21 cellular contexts compared by ENCODE assay signal in the genomic region with DNA sequence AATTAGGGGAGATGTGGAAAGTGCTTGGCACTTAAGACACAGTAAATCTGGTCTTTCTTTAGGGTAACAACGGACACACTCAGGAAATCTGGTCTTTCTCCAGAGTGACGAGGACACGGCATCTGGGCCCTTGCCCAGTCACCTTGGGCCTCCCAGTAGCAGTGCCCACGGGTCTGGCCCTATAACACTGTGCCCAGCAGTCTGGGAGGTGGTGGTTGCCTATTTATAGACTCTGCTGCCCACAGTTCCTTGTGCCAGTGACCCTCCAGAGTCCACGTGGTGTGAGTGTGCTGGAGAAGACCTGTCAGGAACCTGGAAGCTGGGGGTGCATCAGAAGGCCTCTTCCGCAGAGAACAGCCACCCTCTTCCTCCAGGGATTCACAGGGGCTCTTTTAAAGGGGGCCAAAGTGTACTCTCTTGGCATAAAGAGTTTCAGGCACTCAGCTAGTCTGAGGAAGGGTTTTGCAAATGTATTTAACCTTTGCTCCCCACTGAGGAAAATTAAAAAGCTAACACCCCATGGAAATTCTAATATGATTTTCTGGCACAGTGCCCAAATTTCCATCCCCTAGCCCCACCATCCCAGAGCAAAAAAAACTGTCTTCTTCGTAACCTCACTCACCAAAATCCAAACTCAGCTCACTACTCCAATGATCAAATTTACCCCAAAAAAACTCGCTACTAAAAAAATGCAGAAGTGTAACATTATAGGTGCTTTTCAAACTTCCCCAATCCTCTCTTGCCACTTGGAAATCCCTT. TPM values are rescaled to one million over a fixed set of nuclear protein-coding genes. Genes with fewer than 3 reads are reported as not detected.
DNase-seq lines count a peak whose midpoint lies in the region; ATAC-seq, FAIRE-seq and TF ChIP-seq lines count a peak whose summit lies in the region.
"Had no signal": no experiment of that assay in that cellular context is flagged by ENCODE, and none has a peak within 500 bp of the region (broad histone marks: within the 10 kb centered on the region; RNA-seq: fewer than 3 reads in every experiment).

No MANE protein-coding gene starts in this region.

- H4K8ac ChIP-seq in IMR-90 (ENCODE audit: low read depth in 2 of 2, low read length in 2 of 2), result peak overlapping the region in 1 of 2 experiments; percentile 9; a peak in 1 of 4 replicates

- in situ Hi-C loops in IMR-90 (cut with MboI; ENCODE audit: low sequenced_read_pairs) (no loop called here), GM12878 (cut with MboI) (no loop called here)

- SMC1A ChIA-PET in GM12878 (lab: Charles Lee; ENCODE audit: uncharacterized antibody, unreplicated experiment), result no interaction called here

- H2BK15ac ChIP-seq in IMR-90 (ENCODE audit: low read depth, low read length), result no peak overlapping the region

- H3K27ac ChIP-seq in IMR-90 (ENCODE audit: insufficient read depth, low read length), result peak overlapping the region; percentile 32; the same call in 1 of the 2 replicates
- H3K27ac ChIP-seq in GM12878 (ENCODE audit: control insufficient read depth, insufficient read depth), result no peak overlapping the region
- peak overlapping the region; percentile 71 for H3K27ac ChIP-seq in left ventricle myocardium inferior (replicated peaks)
- H3K27ac ChIP-seq in aorta (ENCODE audit: low read depth in 1 of 2, low read length in 2 of 2), result no peak overlapping the region
- H3K27ac ChIP-seq: KMS-11 had no signal

- peak overlapping the region; percentile 49; the same call in 1 of the 2 replicates for H3K23ac ChIP-seq in IMR-90 (ENCODE audit: low read depth, low read length)

- TF ChIP-seq CTCF in IMR-90 (conservative IDR thresholded peaks at IDR 0.05; ENCODE audit: low read depth, low read length) (no peak), GM12878 (IDR thresholded peaks at IDR 0.05 in 2 of 3, conservative IDR thresholded peaks at IDR 0.05 in 1 of 3; ENCODE audit: control insufficient read depth in 2 of 3, extremely low read depth in 1 of 3, insufficient read depth in 1 of 3, low read depth in 3 of 3, low read length in 3 of 3) (no peak), left ventricle myocardium inferior (IDR thresholded peaks at IDR 0.05; ENCODE audit: borderline replicate concordance) (no peak), osteocyte (IDR thresholded peaks at IDR 0.05) (no peak)

- H2AK9ac ChIP-seq in IMR-90 (replicated peaks; ENCODE audit: low read depth, low read length, poor library complexity), result peak overlapping the region; percentile 71

- no peaks in the 10 kb centered on the region for H3K9me3 Mint-ChIP-seq in osteocyte (ENCODE audit: unreplicated experiment)
- H3K9me3 Mint-ChIP-seq in stimulated activated naive CD8-positive, alpha-beta T cell treated with anti-CD3 and anti-CD28 coated beads, Interleukin-15, amount 100 ng/mL, for 72 hours, result peaks cover 0 to 5% of the 10 kb centered on the region in 2 donors

- CTCF ChIA-PET in IMR-90 (lab: Yijun Ruan, JAX), result no interaction called here
- CTCF ChIA-PET in GM12878 (lab: Yijun Ruan, JAX), result no interaction called here

- H3K4me3 Mint-ChIP-seq in osteocyte (ENCODE audit: unreplicated experiment), result no peak overlapping the region
- no peak overlapping the region for H3K4me3 Mint-ChIP-seq in stimulated activated naive CD8-positive, alpha-beta T cell treated with anti-CD3 and anti-CD28 coated beads, Interleukin-15, amount 100 ng/mL, for 72 hours
- H3K4me3 Mint-ChIP-seq: CD8-positive, alpha-beta memory T cell had no signal

- H2BK20ac ChIP-seq in IMR-90 (ENCODE audit: low read depth, low read length), result no peak overlapping the region

- H3K56ac ChIP-seq in IMR-90 (ENCODE audit: extremely low read depth, insufficient read depth, low read length), result no peak overlapping the region

- H3K4me1 Mint-ChIP-seq in osteocyte (ENCODE audit: unreplicated experiment), result peaks cover 27% of the 10 kb centered on the region
- no peaks in the 10 kb centered on the region for H3K4me1 Mint-ChIP-seq in stimulated activated naive CD8-positive, alpha-beta T cell treated with anti-CD3 and anti-CD28 coated beads, Interleukin-15, amount 100 ng/mL, for 72 hours
- H3K4me1 Mint-ChIP-seq: CD8-positive, alpha-beta memory T cell had no signal

- H3K27me3 ChIP-seq in IMR-90 (ENCODE audit: control insufficient read depth, insufficient read depth, low read length), result no peaks in the 10 kb centered on the region
- no peaks in the 10 kb centered on the region for H3K27me3 ChIP-seq in GM12878 (replicated peaks in 1 of 2; ENCODE audit: control insufficient read depth in 2 of 2, insufficient read depth in 2 of 2, low read length in 1 of 2)
- H3K27me3 ChIP-seq in left ventricle myocardium inferior (ENCODE audit: low read depth), result no peaks in the 10 kb centered on the region
- no peaks in the 10 kb centered on the region for H3K27me3 ChIP-seq in aorta (ENCODE audit: control insufficient read depth in 1 of 2, insufficient read depth in 2 of 2, low read length in 1 of 2)

- H3K27ac Mint-ChIP-seq in osteocyte (ENCODE audit: unreplicated experiment), result no peak overlapping the region
- H3K27ac Mint-ChIP-seq in stimulated activated naive CD8-positive, alpha-beta T cell treated with anti-CD3 and anti-CD28 coated beads, Interleukin-15, amount 100 ng/mL, for 72 hours, result no peak overlapping the region
- H3K27ac Mint-ChIP-seq: CD8-positive, alpha-beta memory T cell had no signal

- RAD21 ChIA-PET in GM12878 (lab: Charles Lee; ENCODE audit: unreplicated experiment), result no interaction called here

- DNase-seq in IMR-90, result no peak
- no peak for DNase-seq in GM12878 (ENCODE audit: low read depth, low spot score)
- DNase-seq in left ventricle myocardium inferior, result peak; percentile 66
- peak; percentile 53 for DNase-seq in osteocyte (ENCODE audit: extremely low spot score, unreplicated experiment)
- no peak for DNase-seq in aorta
- no peak for DNase-seq in SKM-1 (lab: John Stamatoyannopoulos, UW; ENCODE audit: unreplicated experiment)
- DNase-seq in stimulated activated naive CD8-positive, alpha-beta T cell treated with anti-CD3 and anti-CD28 coated beads, Interleukin-15, amount 100 ng/mL, for 72 hours, result no peak
- DNase-seq: ACHN; CD8-positive, alpha-beta memory T cell; DMS53; EL; NCI-H1417 treated with DMSO at 0.1 percent for 48 hours; NCI-H187 treated with DMSO at 0.1 percent for 48 hours; NCI-H2227 treated with DMSO at 0.1 percent for 48 hours; NCI-H510A treated with DMSO at 0.1 percent for 48 hours; NCI-H774; OCI-M1; RPMI8226 had no signal

- no peak overlapping the region for H2BK120ac ChIP-seq in IMR-90 (ENCODE audit: low read depth, low read length)

- no peak overlapping the region; the same call in 1 of the 2 replicates for H4K91ac ChIP-seq in IMR-90 (ENCODE audit: insufficient read depth, low read depth, low read length)

- H4K20me1 ChIP-seq in IMR-90 (ENCODE audit: insufficient read depth, low read length) (peaks cover 52% of the 10 kb centered on the region), GM12878 (ENCODE audit: control insufficient read depth, insufficient read depth) (no peaks in the 10 kb centered on the region)

- 100% methylated on average over 1 to 3 of the region's 8 CpGs for WGBS in IMR-90 (ENCODE audit: extremely low coverage in 2 of 2, insufficient read length in 1 of 2), 2 experiments
- 25% methylated on average over 8 of the region's 8 CpGs for WGBS in GM12878 (ENCODE audit: insufficient coverage, insufficient replicate concordance, low lambda C conversion rate, missing lambda C conversion rate)
- WGBS in aorta, 2 donors, result 45 to 46% methylated on average over 8 of the region's 8 CpGs

- H3K9me3 ChIP-seq in IMR-90 (ENCODE audit: control insufficient read depth, insufficient read depth, low read length), result no peaks in the 10 kb centered on the region
- H3K9me3 ChIP-seq in GM12878 (replicated peaks; ENCODE audit: control insufficient read depth, insufficient read depth, low read length), result no peaks in the 10 kb centered on the region
- no peaks in the 10 kb centered on the region for H3K9me3 ChIP-seq in left ventricle myocardium inferior (replicated peaks)
- H3K9me3 ChIP-seq in aorta (ENCODE audit: control insufficient read depth, low read length), result no peaks in the 10 kb centered on the region

- no peaks in the 10 kb centered on the region for H3K79me2 ChIP-seq in GM12878 (ENCODE audit: control insufficient read depth, insufficient read depth, low read length)

- H3K4me3 ChIP-seq in IMR-90 (ENCODE audit: insufficient read depth, low read depth, low read length) (no peak overlapping the region), GM12878 (no peak overlapping the region), left ventricle myocardium inferior (no peak overlapping the region), aorta (ENCODE audit: low read length in 2 of 2) (no peak overlapping the region)

- ATAC-seq in IMR-90 (ENCODE audit: low read depth) (no peak), GM12878 (no peak), aorta (ENCODE audit: low FRiP score) (no peak)
- no peak for ATAC-seq in stimulated activated naive CD8-positive, alpha-beta T cell treated with anti-CD3 and anti-CD28 coated beads, Interleukin-15, amount 100 ng/mL, for 72 hours

- POLR2A ChIA-PET in IMR-90 (lab: Charles Lee; ENCODE audit: unreplicated experiment) (no interaction called here), GM12878 (lab: Charles Lee) (no interaction called here)

- BruUV-seq in IMR-90 (replicated peaks; lab: Mats Ljungman, UMichigan), result no TSS peak
- BruUV-seq in GM12878 (replicated peaks; lab: Mats Ljungman, UMichigan), result no TSS peak

- H3K4ac ChIP-seq in IMR-90 (ENCODE audit: low read depth, low read length), result peak overlapping the region; percentile 25

- TF ChIP-seq RAD21 in IMR-90 (IDR thresholded peaks at IDR 0.05; ENCODE audit: low read length) (no peak), GM12878 (IDR thresholded peaks at IDR 0.05; ENCODE audit: insufficient read depth, low read depth, low read length) (no peak)

- H3K18ac ChIP-seq in IMR-90 (ENCODE audit: low read depth, low read length), result no peak overlapping the region

- no peaks in the 10 kb centered on the region for H3K27me3 Mint-ChIP-seq in osteocyte (ENCODE audit: unreplicated experiment)
- H3K27me3 Mint-ChIP-seq in stimulated activated naive CD8-positive, alpha-beta T cell treated with anti-CD3 and anti-CD28 coated beads, Interleukin-15, amount 100 ng/mL, for 72 hours, result peaks cover 16% of the 10 kb centered on the region

- no peak for FAIRE-seq in GM12878 (lab: Jason Lieb, UNC)
- FAIRE-seq: GM12891, H1 had no signal

- H3K4me1 ChIP-seq in IMR-90 (ENCODE audit: control insufficient read depth, insufficient read depth, low read length) (peaks cover 33% of the 10 kb centered on the region), GM12878 (ENCODE audit: control insufficient read depth, insufficient read depth, low read length) (no peaks in the 10 kb centered on the region), left ventricle myocardium inferior (peaks cover 6% of the 10 kb centered on the region), aorta (ENCODE audit: control insufficient read depth in 1 of 2, insufficient read depth in 2 of 2, low read length in 2 of 2) (no peaks in the 10 kb centered on the region)

- H2AFZ ChIP-seq in IMR-90 (replicated peaks; ENCODE audit: low read length, poor library complexity), result no peak overlapping the region
- no peak overlapping the region for H2AFZ ChIP-seq in GM12878 (ENCODE audit: control insufficient read depth, low read depth, low read length)

- TF ChIP-seq EP300 in GM12878 (IDR thresholded peaks at IDR 0.05; ENCODE audit: borderline replicate concordance in 1 of 2, control insufficient read depth in 1 of 2, low read depth in 2 of 2, low read length in 2 of 2), result no peak

- H3K14ac ChIP-seq in IMR-90 (replicated peaks; ENCODE audit: low read depth, low read length), result 0 out of 2 replicates have a peak overlapping the region, but pooled peaks have one; percentile 8

- peaks cover 32% of the 10 kb centered on the region for H3K9me1 ChIP-seq in IMR-90 (ENCODE audit: insufficient read depth, low read length)

- H4K5ac ChIP-seq in IMR-90 (ENCODE audit: low read depth, low read length), result no peak overlapping the region

- TF ChIP-seq POLR2A in IMR-90 (IDR thresholded peaks at IDR 0.05; ENCODE audit: low read depth, low read length) (no peak), GM12878 (IDR thresholded peaks at IDR 0.05; ENCODE audit: low read depth, low read length) (no peak)

- peaks cover 65% of the 10 kb centered on the region for H3K36me3 ChIP-seq in IMR-90 (ENCODE audit: control insufficient read depth, insufficient read depth, low read length)
- no peaks in the 10 kb centered on the region for H3K36me3 ChIP-seq in GM12878 (ENCODE audit: control insufficient read depth in 2 of 2, insufficient read depth in 2 of 2, low read length in 1 of 2)
- no peaks in the 10 kb centered on the region for H3K36me3 ChIP-seq in left ventricle myocardium inferior
- H3K36me3 ChIP-seq in aorta (ENCODE audit: control insufficient read depth in 1 of 2, insufficient read depth in 2 of 2, low read length in 1 of 2), result no peaks in the 10 kb centered on the region

- peaks cover 36% of the 10 kb centered on the region for H3K36me3 Mint-ChIP-seq in osteocyte (ENCODE audit: unreplicated experiment)
- H3K36me3 Mint-ChIP-seq: CD8-positive, alpha-beta memory T cell had no signal

- H3K79me1 ChIP-seq in IMR-90 (ENCODE audit: low read depth in 1 of 2, low read length in 2 of 2), result peaks cover 27 to 74% of the 10 kb centered on the region in 2 experiments

- intact Hi-C loops in IMR-90 (cut with micrococcal nuclease) (no loop called here), GM12878 (cut with micrococcal nuclease; ENCODE audit: unreplicated experiment) (no loop called here), left ventricle myocardium inferior (cut with micrococcal nuclease) (no loop called here), aorta (cut with DNase I) (no loop called here)

- peak overlapping the region; percentile 44 for H2BK5ac ChIP-seq in IMR-90 (ENCODE audit: low read depth, low read length, poor library complexity, severe bottlenecking)

- H3K9ac ChIP-seq in IMR-90 (ENCODE audit: low read depth, low read length) (no peak overlapping the region; the same call in 1 of the 2 replicates), GM12878 (ENCODE audit: control insufficient read depth, insufficient read depth, low read length) (no peak overlapping the region)
- H3K9ac ChIP-seq: KMS-11 had no signal

- no peak overlapping the region for H2AK5ac ChIP-seq in IMR-90 (ENCODE audit: low read depth, low read length)

- H3K4me2 ChIP-seq in IMR-90 (ENCODE audit: low read depth, low read length), result no peak overlapping the region
- no peak overlapping the region for H3K4me2 ChIP-seq in GM12878 (ENCODE audit: control insufficient read depth, insufficient read depth)
- H3K4me2 ChIP-seq: KMS-11 had no signal

- dilution Hi-C loops in IMR-90 (cut with HindIII; ENCODE audit: low sequenced_read_pairs, unreplicated experiment), result no loop called here

RNA-seq across cellular contexts. Expression of a gene that starts 15.4 kb away (rescaled TPM):
- total RNA-seq in IMR-90 (2012; rRNA removed) (204 and 224 TPM in 2 replicates), GM12878 (2014; rRNA removed) (0.27 and 0.34 TPM in 2 replicates), GM12878 (2014; rRNA removed; fragmentation: Illumina TruSeq; extraction: Trizol) (0.32 and 0.45 TPM in 2 replicates), GM12878 (2021) (1.1 and 1.7 TPM in 2 replicates), left ventricle myocardium inferior (3.8 TPM), osteocyte (27.6 and 30.4 TPM in 2 replicates), aorta (10 to 100 TPM in 1 of 2 donors, under 1 TPM in 1; 0.52 to 10.6 TPM)
- polyA plus RNA-seq in IMR-90 (2012; rRNA removed) (229 and 231 TPM in 2 replicates), GM12878 (2011; rRNA removed) (2.8 and 3.6 TPM in 2 replicates), GM12878 (2014; fragmentation: Illumina TruSeq; extraction: Trizol) (0.48 TPM in 2 replicates), GM12878 (2014; fragmentation: Nextera tagmentation; extraction: Ambion mirVana) (under 1 TPM; 0.11 TPM), GM12878 (2014; rRNA removed) (0.42 and 0.82 TPM in 2 replicates), GM12878 (2016; fragmentation: Nextera tagmentation; extraction: Ambion mirVana) (under 1 TPM; 0.06 to 0.09 TPM), aorta (under 1 TPM; 0.13 to 0.33 TPM)
- polyA plus RNA-seq in IMR-90 (2012; cell fraction: cytosol; rRNA removed), result 120 and 337 TPM in 2 replicates
- polyA plus RNA-seq in IMR-90 (2012; cell fraction: nucleus; rRNA removed; ENCODE audit: low replicate concordance), result 410 and 708 TPM in 2 replicates
- 6.3 and 7.8 TPM in 2 replicates for total RNA-seq in GM12878 (2013; cell fraction: nucleolus; rRNA removed)
- 0.13 TPM for polyA plus RNA-seq in GM12878 (2011; ENCODE audit: low read depth)
- 2.7 and 4.0 TPM in 2 replicates for polyA plus RNA-seq in GM12878 (2011; cell fraction: cytosol; rRNA removed)
- 11.6 and 12.0 TPM in 2 replicates for polyA plus RNA-seq in GM12878 (2011; cell fraction: nucleus; rRNA removed)
- polyA plus RNA-seq in GM12878 (2012), result 0.35 and 1.1 TPM in 2 replicates
- polyA minus RNA-seq in GM12878 (2011; rRNA and poly(A)+ RNA removed), result 3.9 and 8.4 TPM in 2 replicates
- 2.9 and 3.9 TPM in 2 replicates for polyA minus RNA-seq in GM12878 (2011; cell fraction: cytosol; rRNA and poly(A)+ RNA removed)
- polyA minus RNA-seq in GM12878 (2011; cell fraction: nucleus; rRNA and poly(A)+ RNA removed), result 4.0 and 4.9 TPM in 2 replicates
- total RNA-seq: CD8-positive, alpha-beta memory T cell had no signal
- polyA plus RNA-seq: CD8-positive, alpha-beta memory T cell had no signal

Comparison
In these comparisons a context has a peak if more than half of its experiments do, and no peak if none do; other contexts are left out.
1. DNase-seq: peak in left ventricle myocardium inferior (single experiment) and osteocyte (single experiment); none in IMR-90 (single experiment), GM12878 (single experiment), aorta (0 of 2), SKM-1 (single experiment) and stimulated activated naive CD8-positive, alpha-beta T cell treated with anti-CD3 and anti-CD28 coated beads, Interleukin-15, amount 100 ng/mL, for 72 hours (0 of 2).
2. H3K27ac ChIP-seq: peak in IMR-90 (single experiment) and left ventricle myocardium inferior (single experiment); none in GM12878 (single experiment) and aorta (0 of 2).